ENCODE assay signal across 1 cellular context in genomic region chr10:109974509-109975191, GRCh38.
TF ChIP-seq lines count a peak whose summit lies in the region.

No MANE protein-coding gene starts in this region.

TF ChIP-seq in HepG2, 621 proteins besides CTCF, POLR2A, EP300 and RAD21 (continues in another document):
- TF ChIP-seq ZNF143 (CRISPR knock-in tag; IDR thresholded peaks at IDR 0.05) (no peak), ZNF224 (CRISPR knock-in tag; IDR thresholded peaks at IDR 0.05) (no peak), ZSCAN30 (CRISPR knock-in tag; IDR thresholded peaks at IDR 0.05) (no peak), MXI1 (IDR thresholded peaks at IDR 0.05; ENCODE audit: borderline replicate concordance, low read depth, low read length) (no peak), ATM (IDR thresholded peaks at IDR 0.05; ENCODE audit: borderline replicate concordance) (no peak), NFIC (IDR thresholded peaks at IDR 0.05; ENCODE audit: low read length) (peak; percentile 76), IKZF1 (IDR thresholded peaks at IDR 0.05) (no peak), EHMT2 (IDR thresholded peaks at IDR 0.05; ENCODE audit: borderline replicate concordance, low read depth, low read length) (peak; percentile 59; the same call in 1 of the 2 replicates), CREM (IDR thresholded peaks at IDR 0.05) (peak; percentile 62; the same call in 1 of the 2 replicates), CREM (CRISPR knock-in tag; IDR thresholded peaks at IDR 0.05) (no peak), MED1 (CRISPR knock-in tag; IDR thresholded peaks at IDR 0.05) (no peak), ZNF639 (CRISPR knock-in tag; conservative IDR thresholded peaks at IDR 0.05) (no peak), KDM5B (CRISPR knock-in tag; IDR thresholded peaks at IDR 0.05; ENCODE audit: borderline replicate concordance) (no peak), MAX (IDR thresholded peaks at IDR 0.05) (peak; percentile 33; the same call in 1 of the 2 replicates), ZNF558 (CRISPR knock-in tag; IDR thresholded peaks at IDR 0.05; ENCODE audit: borderline replicate concordance) (no peak), CEBPG (CRISPR knock-in tag; IDR thresholded peaks at IDR 0.05) (peak; percentile 19; the same call in 1 of the 2 replicates), ZBTB7B (CRISPR knock-in tag; IDR thresholded peaks at IDR 0.05) (no peak), ZNF775 (CRISPR knock-in tag; IDR thresholded peaks at IDR 0.05; ENCODE audit: borderline replicate concordance) (no peak), GPBP1L1 (CRISPR knock-in tag; IDR thresholded peaks at IDR 0.05) (no peak), FOSL2 (CRISPR knock-in tag; IDR thresholded peaks at IDR 0.05) (0 out of 2 replicates have a peak, but pooled peaks have one; percentile 12), MTF2 (CRISPR knock-in tag; IDR thresholded peaks at IDR 0.05; ENCODE audit: borderline replicate concordance) (no peak), HIVEP1 (CRISPR knock-in tag; IDR thresholded peaks at IDR 0.05) (no peak), SRSF9 (IDR thresholded peaks at IDR 0.05; ENCODE audit: borderline replicate concordance, insufficient read depth, low read depth, low read length, poor library complexity, severe bottlenecking) (no peak), KLF12 (CRISPR knock-in tag; IDR thresholded peaks at IDR 0.05; ENCODE audit: borderline replicate concordance) (no peak), TSC22D2 (CRISPR knock-in tag; IDR thresholded peaks at IDR 0.05; ENCODE audit: borderline replicate concordance) (no peak), SMAD1 (CRISPR knock-in tag; IDR thresholded peaks at IDR 0.05; ENCODE audit: borderline replicate concordance, low read depth) (no peak), ZSCAN25 (CRISPR knock-in tag; IDR thresholded peaks at IDR 0.05) (no peak), GTF3A (CRISPR knock-in tag; conservative IDR thresholded peaks at IDR 0.05) (no peak), HES4 (CRISPR knock-in tag; IDR thresholded peaks at IDR 0.05; ENCODE audit: borderline replicate concordance) (no peak), KMT2B (CRISPR knock-in tag; IDR thresholded peaks at IDR 0.05) (no peak), MED8 (CRISPR knock-in tag; IDR thresholded peaks at IDR 0.05; ENCODE audit: insufficient replicate concordance) (no peak), ZNF12 (CRISPR knock-in tag; IDR thresholded peaks at IDR 0.05) (no peak), ZNF597 (CRISPR knock-in tag; IDR thresholded peaks at IDR 0.05) (no peak), NAIF1 (CRISPR knock-in tag; IDR thresholded peaks at IDR 0.05; ENCODE audit: borderline replicate concordance) (no peak), STAT5B (CRISPR knock-in tag; IDR thresholded peaks at IDR 0.05) (no peak), BORCS8-MEF2B (CRISPR knock-in tag; IDR thresholded peaks at IDR 0.05) (no peak), ASH2L (IDR thresholded peaks at IDR 0.05; ENCODE audit: insufficient read length, low read depth, low read length) (peak; percentile 52), HMG20A (CRISPR knock-in tag; IDR thresholded peaks at IDR 0.05; ENCODE audit: borderline replicate concordance) (peak; percentile 16; the same call in 1 of the 2 replicates), SIX4 (CRISPR knock-in tag; IDR thresholded peaks at IDR 0.05) (peak; percentile 41; the same call in 1 of the 2 replicates), ZGPAT (CRISPR knock-in tag; IDR thresholded peaks at IDR 0.05) (0 out of 2 replicates have a peak, but pooled peaks have one; percentile 35), HDAC2 (CRISPR knock-in tag; IDR thresholded peaks at IDR 0.05) (0 out of 2 replicates have a peak, but pooled peaks have one; percentile 30), SOX5 (CRISPR knock-in tag; IDR thresholded peaks at IDR 0.05; ENCODE audit: borderline replicate concordance) (peak; percentile 70; the same call in 1 of the 2 replicates), RFXANK (CRISPR knock-in tag; IDR thresholded peaks at IDR 0.05) (no peak), TCF12 (IDR thresholded peaks at IDR 0.05) (no peak), TCF12 (CRISPR knock-in tag; IDR thresholded peaks at IDR 0.05) (no peak), RERE (CRISPR knock-in tag; IDR thresholded peaks at IDR 0.05; ENCODE audit: low read depth) (peak; percentile 75; the same call in 1 of the 2 replicates), SMARCE1 (IDR thresholded peaks at IDR 0.05; ENCODE audit: borderline replicate concordance) (no peak), FOXA1 (IDR thresholded peaks at IDR 0.05) (no peak), FOXA1 (CRISPR knock-in tag; IDR thresholded peaks at IDR 0.05) (peak; percentile 81), TRAFD1 (CRISPR knock-in tag; IDR thresholded peaks at IDR 0.05; ENCODE audit: borderline replicate concordance) (no peak), TFE3 (CRISPR knock-in tag; IDR thresholded peaks at IDR 0.05) (0 out of 2 replicates have a peak, but pooled peaks have one; percentile 12), PLRG1 (conservative IDR thresholded peaks at IDR 0.05) (no peak), TBX3 (IDR thresholded peaks at IDR 0.05; ENCODE audit: borderline replicate concordance) (peak; percentile 53; the same call in 1 of the 2 replicates), RARA (CRISPR knock-in tag; IDR thresholded peaks at IDR 0.05) (peak; percentile 89), ZNF383 (CRISPR knock-in tag; IDR thresholded peaks at IDR 0.05; ENCODE audit: borderline replicate concordance) (no peak), ONECUT2 (CRISPR knock-in tag; IDR thresholded peaks at IDR 0.05) (0 out of 2 replicates have a peak, but pooled peaks have one; percentile 17), ZNF784 (CRISPR knock-in tag; IDR thresholded peaks at IDR 0.05; ENCODE audit: borderline replicate concordance) (no peak), NR2F2 (IDR thresholded peaks at IDR 0.05; ENCODE audit: borderline replicate concordance, low read depth) (peak; percentile 95), RNF2 (conservative IDR thresholded peaks at IDR 0.05; ENCODE audit: low read depth) (no peak), NFKBIZ (CRISPR knock-in tag; IDR thresholded peaks at IDR 0.05) (no peak), SALL1 (CRISPR knock-in tag; IDR thresholded peaks at IDR 0.05) (no peak; the same call in 1 of the 2 replicates), XBP1 (CRISPR knock-in tag; IDR thresholded peaks at IDR 0.05) (no peak), FOXK2 (IDR thresholded peaks at IDR 0.05) (0 out of 2 replicates have a peak, but pooled peaks have one; percentile 4)
